Comparison of ENCODE assay signal across 19 cellular contexts in genomic region chr7:101783381-101784181, GRCh38.
"Had no signal": no experiment of that assay in that cellular context is flagged by ENCODE, and none has a peak within 500 bp of the region (broad histone marks: within the 10 kb centered on the region; RNA-seq: fewer than 3 reads in every experiment).

No MANE protein-coding gene starts in this region.

- H3K9me3 Mint-ChIP-seq: activated B cell treated with CpG ODN at 0.5 μM for 24 hours; T-helper 1 cell treated with Interleukin-12 subunit alpha and Interleukin-12 subunit beta and Interleukin-4 antibody, amounts not matched to agents 30 μg/mL and 1 μg/mL, for 36 hours; type B pancreatic cell had no signal

- H3K4me3 Mint-ChIP-seq: activated B cell treated with CpG ODN at 0.5 μM for 24 hours; activated CD4-positive, alpha-beta T cell treated with anti-CD3 and anti-CD28 coated beads for 36 hours; activated naive CD8-positive, alpha-beta T cell treated with anti-CD3 and anti-CD28 coated beads for 36 hours; T-helper 1 cell treated with Interleukin-12 subunit alpha and Interleukin-12 subunit beta and Interleukin-4 antibody, amounts not matched to agents 30 μg/mL and 1 μg/mL, for 36 hours; type B pancreatic cell had no signal

- H3K27me3 Mint-ChIP-seq: activated naive CD8-positive, alpha-beta T cell treated with anti-CD3 and anti-CD28 coated beads for 36 hours had no signal

- DNase-seq: activated B cell treated with CpG ODN at 0.5 μM for 24 hours; activated CD4-positive, alpha-beta T cell treated with anti-CD3 and anti-CD28 coated beads for 36 hours; activated CD4-positive, alpha-beta T cell treated with anti-CD3 and anti-CD28 coated beads, Interleukin-2, amount 50 U/mL, for 48 hours; activated naive CD4-positive, alpha-beta T cell treated with Interleukin-2 at 50 U/mL for 16 hours; activated naive CD8-positive, alpha-beta T cell treated with anti-CD3 and anti-CD28 coated beads for 36 hours; activated T-cell treated with anti-CD3 and anti-CD28 coated beads, Interleukin-2, amount 50 U/mL, for 48 hours; amniotic stem cell; effector memory CD4-positive, alpha-beta T cell; gastrocnemius medialis; midbrain; occipital lobe; sigmoid colon; stimulated activated CD4-positive, alpha-beta T cell treated with anti-CD3 and anti-CD28 coated beads, Interleukin-2, amount 100 ng/mL, for 48 hours; stimulated activated CD8-positive, alpha-beta memory T cell treated with anti-CD3 and anti-CD28 coated beads, Interleukin-4, amount 100 ng/mL, for 48 hours; stimulated activated naive B cell treated with anti-CD40 and anti-IgM and Interleukin-4, amounts not matched to agents 10 μg/mL and 1 μg/mL and 100 μg/mL, for 72 hours; T1000 had no signal

- H3K4me3 ChIP-seq: esophagus muscularis mucosa, gastrocnemius medialis, sigmoid colon had no signal

- H3K27ac Mint-ChIP-seq: activated B cell treated with CpG ODN at 0.5 μM for 24 hours; activated CD4-positive, alpha-beta T cell treated with anti-CD3 and anti-CD28 coated beads for 36 hours; activated naive CD8-positive, alpha-beta T cell treated with anti-CD3 and anti-CD28 coated beads for 36 hours; T-helper 1 cell treated with Interleukin-12 subunit alpha and Interleukin-12 subunit beta and Interleukin-4 antibody, amounts not matched to agents 30 μg/mL and 1 μg/mL, for 36 hours; type B pancreatic cell had no signal

- H3K36me3 Mint-ChIP-seq: activated naive CD8-positive, alpha-beta T cell treated with anti-CD3 and anti-CD28 coated beads for 36 hours; stimulated activated naive B cell treated with anti-CD40 and anti-IgM and Interleukin-4, amounts not matched to agents 10 μg/mL and 1 μg/mL and 100 μg/mL, for 72 hours; type B pancreatic cell had no signal

- H3K4me1 Mint-ChIP-seq: activated B cell treated with CpG ODN at 0.5 μM for 24 hours had no signal
